ENCODE assay signal across 16 cellular contexts in genomic region chr4:77493120-77493767, GRCh38.
DNase-seq lines count a peak whose midpoint lies in the region; ATAC-seq, FAIRE-seq and TF ChIP-seq lines count a peak whose summit lies in the region.
"Had no signal": no experiment of that assay in that cellular context is flagged by ENCODE, and none has a peak within 500 bp of the region (broad histone marks: within the 10 kb centered on the region; RNA-seq: fewer than 3 reads in every experiment).

No MANE protein-coding gene starts in this region.

- no peak overlapping the region for H3K27ac ChIP-seq in CD4-positive, alpha-beta T cell (ENCODE audit: low read depth, low read length)

- H3K4me3 Mint-ChIP-seq in T-helper 2 cell treated with Interferon-gamma antibody and Interleukin-4, amounts not matched to agents 5 μg/mL and 100 μg/mL, for 36 hours = no peak overlapping the region
- H3K4me3 Mint-ChIP-seq in CD4-positive, alpha-beta T cell = no peak overlapping the region
- H3K4me3 Mint-ChIP-seq: activated naive CD4-positive, alpha-beta T cell treated with anti-CD3 and anti-CD28 coated beads, Interleukin-2, amount 50 U/mL, for 24 hours; T-cell had no signal

- H3K27me3 ChIP-seq in CD4-positive, alpha-beta T cell (ENCODE audit: control insufficient read depth, insufficient read depth, low read length) = no peaks in the 10 kb centered on the region

- ATAC-seq in GM19372 (IDR thresholded peaks at IDR 0.05; ENCODE audit: low read depth, unreplicated experiment) (peak; percentile 79), HG03039 (IDR thresholded peaks at IDR 0.05; ENCODE audit: unreplicated experiment) (peak; percentile 56)
- no peak for ATAC-seq in CD4-positive, alpha-beta T cell (ENCODE audit: poor library complexity)
- ATAC-seq: T-cell had no signal

- H3K27me3 Mint-ChIP-seq in T-helper 2 cell treated with Interferon-gamma antibody and Interleukin-4, amounts not matched to agents 5 μg/mL and 100 μg/mL, for 36 hours (ENCODE audit: low read depth) = peaks cover under 1% of the 10 kb centered on the region
- peaks cover 16% of the 10 kb centered on the region for H3K27me3 Mint-ChIP-seq in CD4-positive, alpha-beta T cell

- H3K4me1 Mint-ChIP-seq in T-helper 2 cell treated with Interferon-gamma antibody and Interleukin-4, amounts not matched to agents 5 μg/mL and 100 μg/mL, for 36 hours (ENCODE audit: low read depth) = no peaks in the 10 kb centered on the region
- no peaks in the 10 kb centered on the region for H3K4me1 Mint-ChIP-seq in CD4-positive, alpha-beta T cell (ENCODE audit: low read depth)
- H3K4me1 Mint-ChIP-seq: activated naive CD4-positive, alpha-beta T cell treated with anti-CD3 and anti-CD28 coated beads, Interleukin-2, amount 50 U/mL, for 24 hours; T-cell had no signal

- no peak for TF ChIP-seq CTCF in CD4-positive, alpha-beta T cell (IDR thresholded peaks at IDR 0.05)

- CTCF ChIA-PET in CD4-positive, alpha-beta T cell (lab: Charles Lee) = no interaction called here

- no peaks in the 10 kb centered on the region for H3K9me3 Mint-ChIP-seq in T-helper 2 cell treated with Interferon-gamma antibody and Interleukin-4, amounts not matched to agents 5 μg/mL and 100 μg/mL, for 36 hours
- no peaks in the 10 kb centered on the region for H3K9me3 Mint-ChIP-seq in CD4-positive, alpha-beta T cell
- H3K9me3 Mint-ChIP-seq: activated naive CD4-positive, alpha-beta T cell treated with anti-CD3 and anti-CD28 coated beads, Interleukin-2, amount 50 U/mL, for 24 hours; T-cell had no signal

- H3K27ac Mint-ChIP-seq in T-helper 2 cell treated with Interferon-gamma antibody and Interleukin-4, amounts not matched to agents 5 μg/mL and 100 μg/mL, for 36 hours = no peak overlapping the region
- no peak overlapping the region for H3K27ac Mint-ChIP-seq in CD4-positive, alpha-beta T cell
- H3K27ac Mint-ChIP-seq: activated naive CD4-positive, alpha-beta T cell treated with anti-CD3 and anti-CD28 coated beads, Interleukin-2, amount 50 U/mL, for 24 hours; T-cell had no signal

- no peaks in the 10 kb centered on the region for H3K36me3 Mint-ChIP-seq in T-helper 2 cell treated with Interferon-gamma antibody and Interleukin-4, amounts not matched to agents 5 μg/mL and 100 μg/mL, for 36 hours (ENCODE audit: low read depth)
- no peaks in the 10 kb centered on the region for H3K36me3 Mint-ChIP-seq in CD4-positive, alpha-beta T cell (ENCODE audit: low read depth)
- H3K36me3 Mint-ChIP-seq: activated naive CD4-positive, alpha-beta T cell treated with anti-CD3 and anti-CD28 coated beads, Interleukin-2, amount 50 U/mL, for 24 hours; T-cell had no signal

- POLR2A ChIA-PET in CD4-positive, alpha-beta T cell (lab: Charles Lee) = no interaction called here

- FAIRE-seq in GM12891 (lab: Jason Lieb, UNC) = no peak

- no peaks in the 10 kb centered on the region for H3K9me3 ChIP-seq in CD4-positive, alpha-beta T cell (ENCODE audit: control insufficient read depth, low read length)

- intact Hi-C loops in CD4-positive, alpha-beta T cell (cut with DNase I, micrococcal nuclease) = no loop called here

- no peak for TF ChIP-seq POLR2A in GM12891 (IDR thresholded peaks at IDR 0.05; ENCODE audit: low read depth, low read length)

- DNase-seq in GM12891 (ENCODE audit: insufficient read length, low spot score) (no peak), OCI-M1 (lab: John Stamatoyannopoulos, UW) (peak; percentile 17), NOMO-1 treated with DMSO at 0.1 percent for 48 hours (lab: John Stamatoyannopoulos, UW; ENCODE audit: unreplicated experiment) (no peak)
- DNase-seq in T-helper 2 cell treated with Interferon-gamma antibody and Interleukin-4, amounts not matched to agents 5 μg/mL and 100 μg/mL, for 36 hours (ENCODE audit: low spot score) = no peak
- no peak for DNase-seq in activated effector memory CD4-positive, alpha-beta T cell treated with anti-CD3 and anti-CD28 coated beads, Interleukin-2, amount 50 U/mL, for 16 hours
- DNase-seq in CD4-positive, alpha-beta T cell = no peak
- DNase-seq: activated CD4-positive, alpha-beta T cell treated with anti-CD3 and anti-CD28 coated beads, Interleukin-2, amount 50 U/mL, for 48 hours; AML-193; cerebellar nuclear complex; erythroblast; NCI-H2081; posterior cingulate gyrus; T-cell had no signal

TF ChIP-seq in GM12891, 5 proteins besides CTCF, POLR2A, EP300 and RAD21:
- TF ChIP-seq SPI1 (IDR thresholded peaks at IDR 0.05; ENCODE audit: low read depth, low read length) = peak; percentile 75
- TF ChIP-seq TAF1 (IDR thresholded peaks at IDR 0.05; ENCODE audit: low read depth, low read length) = no peak
